In the genomic region with DNA sequence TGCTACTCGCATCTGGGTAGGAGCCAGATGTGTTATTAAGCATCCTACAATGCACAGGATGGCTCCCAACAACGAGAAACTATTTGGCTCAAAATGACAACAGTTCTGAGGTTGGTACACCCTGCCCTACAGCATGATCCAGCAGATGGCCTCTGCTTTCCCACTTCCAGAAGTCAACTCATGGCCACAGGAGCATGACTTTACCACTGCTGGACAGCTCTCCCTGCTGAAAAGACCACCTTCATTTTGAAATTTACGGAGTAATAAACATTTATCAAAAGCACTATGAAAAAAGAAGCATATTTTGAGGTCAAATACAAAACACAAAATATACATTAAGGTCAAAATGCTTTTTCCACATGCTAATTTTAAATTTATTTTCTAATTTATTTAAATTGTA, we compare ENCODE assay signal across 24 cellular contexts. TPM values are rescaled to one million over a fixed set of nuclear protein-coding genes. Genes with fewer than 3 reads are reported as not detected.
DNase-seq lines count a peak whose midpoint lies in the region; ATAC-seq, FAIRE-seq and TF ChIP-seq lines count a peak whose summit lies in the region.
"Had no signal": no experiment of that assay in that cellular context is flagged by ENCODE, and none has a peak within 500 bp of the region (broad histone marks: within the 10 kb centered on the region; RNA-seq: fewer than 3 reads in every experiment).

No MANE protein-coding gene starts in this region.

- H3K9me3 ChIP-seq in HCT116 (ENCODE audit: control insufficient read depth in 1 of 2, insufficient read depth in 1 of 2, low read depth in 1 of 2, low read length in 2 of 2), result no peaks in the 10 kb centered on the region
- H3K9me3 ChIP-seq in kidney (ENCODE audit: control insufficient read depth in 1 of 2, low read length in 2 of 2), result no peaks in the 10 kb centered on the region
- H3K9me3 ChIP-seq in uterus, result no peaks in the 10 kb centered on the region
- H3K9me3 ChIP-seq: A549; BE2C; BLaER1 treated with 17β-estradiol and CSF1 and Interleukin-3, amounts not matched to agents 10 nM and 100 nM had no signal

- TF ChIP-seq POLR2A in HCT116 (IDR thresholded peaks at IDR 0.05; ENCODE audit: borderline replicate concordance, extremely low read depth, insufficient read depth, insufficient read length) (no peak), uterus (IDR thresholded peaks at IDR 0.05) (no peak)

- no peaks in the 10 kb centered on the region for H3K36me3 ChIP-seq in HCT116 (ENCODE audit: control insufficient read depth in 1 of 2, insufficient read depth in 2 of 2, low read length in 2 of 2)
- H3K36me3 ChIP-seq in kidney (ENCODE audit: control insufficient read depth in 1 of 2, insufficient read depth in 2 of 2, low read length in 2 of 2), result no peaks in the 10 kb centered on the region
- H3K36me3 ChIP-seq in uterus, result no peaks in the 10 kb centered on the region
- H3K36me3 ChIP-seq: BE2C; BLaER1 treated with 17β-estradiol and CSF1 and Interleukin-3, amounts not matched to agents 10 nM and 100 nM had no signal

- TF ChIP-seq CTCF in HCT116 (IDR thresholded peaks at IDR 0.05 in 2 of 3, conservative IDR thresholded peaks at IDR 0.05 in 1 of 3; ENCODE audit: borderline replicate concordance in 1 of 3, insufficient read depth in 1 of 3, low read depth in 2 of 3, low read length in 2 of 3), result no peak
- no peak for TF ChIP-seq CTCF in kidney (IDR thresholded peaks at IDR 0.05; ENCODE audit: borderline replicate concordance, extremely low read depth, insufficient read depth)
- TF ChIP-seq CTCF in uterus (IDR thresholded peaks at IDR 0.05), result no peak

- H3K79me2 ChIP-seq in HCT116 (ENCODE audit: insufficient read depth, low read length), result no peaks in the 10 kb centered on the region

- H3K9ac ChIP-seq in HCT116 (ENCODE audit: low read length), result no peak overlapping the region
- no peak overlapping the region for H3K9ac ChIP-seq in kidney (ENCODE audit: low read length in 2 of 2)
- H3K9ac ChIP-seq: BLaER1 treated with 17β-estradiol and CSF1 and Interleukin-3, amounts not matched to agents 10 nM and 100 nM had no signal

- H3K4me3 ChIP-seq in HCT116 (replicated peaks in 1 of 2; ENCODE audit: low read depth in 1 of 2, low read length in 2 of 2), result no peak overlapping the region
- H3K4me3 ChIP-seq in kidney (ENCODE audit: low read length in 2 of 2), result no peak overlapping the region
- no peak overlapping the region for H3K4me3 ChIP-seq in uterus
- H3K4me3 ChIP-seq: A549; BLaER1 treated with 17β-estradiol and CSF1 and Interleukin-3, amounts not matched to agents 10 nM and 100 nM had no signal

- POLR2A ChIA-PET in HCT116 (lab: Charles Lee), result no interaction called here

- CTCF ChIA-PET in HCT116 (lab: Charles Lee), result no interaction called here

- H3K4me1 ChIP-seq in HCT116 (ENCODE audit: control insufficient read depth in 1 of 2, insufficient read depth in 2 of 2, low read length in 2 of 2) (no peaks in the 10 kb centered on the region), kidney (ENCODE audit: control insufficient read depth in 1 of 2, insufficient read depth in 1 of 2, low read depth in 1 of 2, low read length in 2 of 2) (no peaks in the 10 kb centered on the region), uterus (no peaks in the 10 kb centered on the region)
- H3K4me1 ChIP-seq: A549; BE2C; BLaER1 treated with 17β-estradiol and CSF1 and Interleukin-3, amounts not matched to agents 10 nM and 100 nM had no signal

- no peak overlapping the region for H3K27ac ChIP-seq in HCT116 (ENCODE audit: low read depth, low read length)
- H3K27ac ChIP-seq in kidney (ENCODE audit: low read depth in 2 of 2, low read length in 2 of 2), result no peak overlapping the region
- no peak overlapping the region for H3K27ac ChIP-seq in uterus
- H3K27ac ChIP-seq: A549; BLaER1 treated with 17β-estradiol and CSF1 and Interleukin-3, amounts not matched to agents 10 nM and 100 nM had no signal

- BruUV-seq in HCT116 (replicated peaks; lab: Mats Ljungman, UMichigan), result no TSS peak

- H4K20me1 ChIP-seq in HCT116 (ENCODE audit: insufficient read depth), result no peaks in the 10 kb centered on the region
- H4K20me1 ChIP-seq: BLaER1 treated with 17β-estradiol and CSF1 and Interleukin-3, amounts not matched to agents 10 nM and 100 nM had no signal

- RAD21 ChIA-PET in HCT116 (lab: Charles Lee; ENCODE audit: low non-redundant PET in 1 of 2, low total read pairs in 2 of 2, uncharacterized antibody in 2 of 2, unreplicated experiment in 2 of 2), result no interaction called here

- H2AFZ ChIP-seq in HCT116 (ENCODE audit: low read depth, low read length, poor library complexity, severe bottlenecking), result no peak overlapping the region

- H3K27me3 ChIP-seq in HCT116 (ENCODE audit: insufficient read depth, low read length), result no peaks in the 10 kb centered on the region
- no peaks in the 10 kb centered on the region for H3K27me3 ChIP-seq in uterus
- H3K27me3 ChIP-seq: BE2C; BLaER1 treated with 17β-estradiol and CSF1 and Interleukin-3, amounts not matched to agents 10 nM and 100 nM had no signal

- peak; percentile 21 for FAIRE-seq in kidney (lab: Jason Lieb, UNC)
- FAIRE-seq: A549, D721Med, GM12891, GM18507 had no signal

- TF ChIP-seq RAD21 in HCT116 (IDR thresholded peaks at IDR 0.05; ENCODE audit: low read depth), result no peak

- no peak overlapping the region for H3K4me2 ChIP-seq in HCT116 (ENCODE audit: low read length)
- H3K4me2 ChIP-seq: A549; BLaER1 treated with 17β-estradiol and CSF1 and Interleukin-3, amounts not matched to agents 10 nM and 100 nM had no signal

- intact Hi-C loops in HCT116 (cut with micrococcal nuclease) (no loop called here), kidney (cut with DNase I) (no loop called here), uterus (cut with DNase I; ENCODE audit: low total_unique reads) (no loop called here)

- DNase-seq in HCT116 (ENCODE audit: low read depth, low spot score) (no peak), NCI-H446 treated with DMSO at 0.1 percent for 48 hours (lab: John Stamatoyannopoulos, UW) (peak; percentile 51), kidney (no peak), midbrain (lab: John Stamatoyannopoulos, UW) (no peak), uterus (no peak), GM03348 (ENCODE audit: low spot score) (no peak)
- DNase-seq: 8988T; AML-193; BE2C; CD4-positive, alpha-beta T cell; CD8-positive, alpha-beta memory T cell; DMS 273 treated with DMSO at 0.1 percent for 48 hours; DMS79; EL; GDM1; GOT3; H7; HFFc6 had no signal

- no peaks in the 10 kb centered on the region for H3K9me2 ChIP-seq in HCT116 (ENCODE audit: insufficient read depth)

- ATAC-seq in HCT116, result no peak
- ATAC-seq: A549 had no signal

TF ChIP-seq in HCT116, 20 proteins besides CTCF, POLR2A, EP300 and RAD21:
- TF ChIP-seq CEBPB (IDR thresholded peaks at IDR 0.05; ENCODE audit: low read depth) (no peak), SRF (IDR thresholded peaks at IDR 0.05; ENCODE audit: low read depth) (no peak), EZH2 (IDR thresholded peaks at IDR 0.05) (no peak), ZFX (IDR thresholded peaks at IDR 0.05) (no peak)
- TF ChIP-seq, protein P1, sequence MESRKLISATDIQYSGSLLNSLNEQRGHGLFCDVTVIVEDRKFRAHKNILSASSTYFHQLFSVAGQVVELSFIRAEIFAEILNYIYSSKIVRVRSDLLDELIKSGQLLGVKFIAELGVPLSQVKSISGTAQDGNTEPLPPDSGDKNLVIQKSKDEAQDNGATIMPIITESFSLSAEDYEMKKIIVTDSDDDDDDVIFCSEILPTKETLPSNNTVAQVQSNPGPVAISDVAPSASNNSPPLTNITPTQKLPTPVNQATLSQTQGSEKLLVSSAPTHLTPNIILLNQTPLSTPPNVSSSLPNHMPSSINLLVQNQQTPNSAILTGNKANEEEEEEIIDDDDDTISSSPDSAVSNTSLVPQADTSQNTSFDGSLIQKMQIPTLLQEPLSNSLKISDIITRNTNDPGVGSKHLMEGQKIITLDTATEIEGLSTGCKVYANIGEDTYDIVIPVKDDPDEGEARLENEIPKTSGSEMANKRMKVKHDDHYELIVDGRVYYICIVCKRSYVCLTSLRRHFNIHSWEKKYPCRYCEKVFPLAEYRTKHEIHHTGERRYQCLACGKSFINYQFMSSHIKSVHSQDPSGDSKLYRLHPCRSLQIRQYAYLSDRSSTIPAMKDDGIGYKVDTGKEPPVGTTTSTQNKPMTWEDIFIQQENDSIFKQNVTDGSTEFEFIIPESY (IDR thresholded peaks at IDR 0.05; ENCODE audit: extremely low read depth, insufficient replicate concordance, low read length), result no peak
- TF ChIP-seq, protein P2, sequence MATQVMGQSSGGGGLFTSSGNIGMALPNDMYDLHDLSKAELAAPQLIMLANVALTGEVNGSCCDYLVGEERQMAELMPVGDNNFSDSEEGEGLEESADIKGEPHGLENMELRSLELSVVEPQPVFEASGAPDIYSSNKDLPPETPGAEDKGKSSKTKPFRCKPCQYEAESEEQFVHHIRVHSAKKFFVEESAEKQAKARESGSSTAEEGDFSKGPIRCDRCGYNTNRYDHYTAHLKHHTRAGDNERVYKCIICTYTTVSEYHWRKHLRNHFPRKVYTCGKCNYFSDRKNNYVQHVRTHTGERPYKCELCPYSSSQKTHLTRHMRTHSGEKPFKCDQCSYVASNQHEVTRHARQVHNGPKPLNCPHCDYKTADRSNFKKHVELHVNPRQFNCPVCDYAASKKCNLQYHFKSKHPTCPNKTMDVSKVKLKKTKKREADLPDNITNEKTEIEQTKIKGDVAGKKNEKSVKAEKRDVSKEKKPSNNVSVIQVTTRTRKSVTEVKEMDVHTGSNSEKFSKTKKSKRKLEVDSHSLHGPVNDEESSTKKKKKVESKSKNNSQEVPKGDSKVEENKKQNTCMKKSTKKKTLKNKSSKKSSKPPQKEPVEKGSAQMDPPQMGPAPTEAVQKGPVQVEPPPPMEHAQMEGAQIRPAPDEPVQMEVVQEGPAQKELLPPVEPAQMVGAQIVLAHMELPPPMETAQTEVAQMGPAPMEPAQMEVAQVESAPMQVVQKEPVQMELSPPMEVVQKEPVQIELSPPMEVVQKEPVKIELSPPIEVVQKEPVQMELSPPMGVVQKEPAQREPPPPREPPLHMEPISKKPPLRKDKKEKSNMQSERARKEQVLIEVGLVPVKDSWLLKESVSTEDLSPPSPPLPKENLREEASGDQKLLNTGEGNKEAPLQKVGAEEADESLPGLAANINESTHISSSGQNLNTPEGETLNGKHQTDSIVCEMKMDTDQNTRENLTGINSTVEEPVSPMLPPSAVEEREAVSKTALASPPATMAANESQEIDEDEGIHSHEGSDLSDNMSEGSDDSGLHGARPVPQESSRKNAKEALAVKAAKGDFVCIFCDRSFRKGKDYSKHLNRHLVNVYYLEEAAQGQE (IDR thresholded peaks at IDR 0.05; ENCODE audit: low read depth), result peak; percentile 12; the same call in 1 of the 2 replicates
- TF ChIP-seq, protein P3, sequence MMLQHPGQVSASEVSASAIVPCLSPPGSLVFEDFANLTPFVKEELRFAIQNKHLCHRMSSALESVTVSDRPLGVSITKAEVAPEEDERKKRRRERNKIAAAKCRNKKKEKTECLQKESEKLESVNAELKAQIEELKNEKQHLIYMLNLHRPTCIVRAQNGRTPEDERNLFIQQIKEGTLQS (IDR thresholded peaks at IDR 0.05), result no peak

RNA-seq across cellular contexts. Expression of a gene that starts 13.7 kb away (rescaled TPM):
- total RNA-seq in HCT116 (2021; ENCODE audit: unreplicated experiment) (not detected), kidney (0.57 TPM), uterus (1 to 10 TPM in 1 of 4 donors, not detected in 3; 1.2 TPM)
- 0.18 and 0.35 TPM in 2 replicates for polyA plus RNA-seq in HCT116 (2012)
- 2.2 TPM for polyA plus RNA-seq in kidney (ENCODE audit: insufficient read depth, low read depth, low replicate concordance)
- total RNA-seq: CD4-positive, alpha-beta T cell; CD8-positive, alpha-beta memory T cell; HFFc6 had no signal
- polyA plus RNA-seq: A549; CD14-positive monocyte; CD8-positive, alpha-beta memory T cell had no signal
